12 cellular contexts compared by ENCODE assay signal in genomic region chr3:66493464-66494099, GRCh38. TPM values are rescaled to one million over a fixed set of nuclear protein-coding genes. Genes with fewer than 3 reads are reported as not detected.
A peak's percentile ranks its signal among the peaks of the same experiment; 100 is the strongest.
DNase-seq lines count a peak whose midpoint lies in the region; ATAC-seq and TF ChIP-seq lines count a peak whose summit lies in the region.
"Had no signal": no experiment of that assay in that cellular context is flagged by ENCODE, and none has a peak within 500 bp of the region (broad histone marks: within the 10 kb centered on the region; RNA-seq: fewer than 3 reads in every experiment).

No MANE protein-coding gene starts in this region.

- WGBS in HUES64: 57% methylated on average over 5 of the region's 5 CpGs
- 60 to 70% (median 67%) methylated on average over 5 of the region's 5 CpGs for WGBS in psoas muscle, 3 donors
- WGBS in ovary, 3 donors: 88 to 89% (median 89%) methylated on average over 5 of the region's 5 CpGs

- intact Hi-C loops in dorsolateral prefrontal cortex (cut with DNase I) (no loop called here), psoas muscle (cut with DNase I) (loop anchor here in 1 of 2 donors (5.0 kb wide), 1 partner anchor 41 kb away; no protein-coding TSS in a partner anchor), ovary (cut with DNase I) (loop anchor here in 1 of 4 donors (10.0 kb wide), 2 partner anchors 79 to 321 kb away; no protein-coding TSS in a partner anchor)

- no peaks in the 10 kb centered on the region for H3K27me3 ChIP-seq in CD8-positive, alpha-beta memory T cell (ENCODE audit: insufficient read depth, low read length, poor library complexity, severe bottlenecking)
- no peaks in the 10 kb centered on the region for H3K27me3 ChIP-seq in HUES64 (ENCODE audit: insufficient read depth, low read length)
- H3K27me3 ChIP-seq in dorsolateral prefrontal cortex: no peaks in the 10 kb centered on the region
- H3K27me3 ChIP-seq in psoas muscle (ENCODE audit: insufficient read depth in 3 of 3, low read length in 2 of 3): no peaks in the 10 kb centered on the region
- H3K27me3 ChIP-seq in ovary: no peaks in the 10 kb centered on the region

- no peaks in the 10 kb centered on the region for H3K9me3 ChIP-seq in CD8-positive, alpha-beta memory T cell (ENCODE audit: low read length)
- H3K9me3 ChIP-seq in HUES64 (ENCODE audit: insufficient read depth, low read depth, low read length) (no peaks in the 10 kb centered on the region), psoas muscle (no peaks in the 10 kb centered on the region), ovary (no peaks in the 10 kb centered on the region)

- H3K4me1 Mint-ChIP-seq in CD8-positive, alpha-beta memory T cell: peaks cover 91 to 100% (median 99%) of the 10 kb centered on the region in 3 donors
- H3K4me1 Mint-ChIP-seq in endothelial cell (ENCODE audit: unreplicated experiment): peaks cover 52% of the 10 kb centered on the region

- H3K27me3 Mint-ChIP-seq in CD8-positive, alpha-beta memory T cell: no peaks in the 10 kb centered on the region
- H3K27me3 Mint-ChIP-seq in endothelial cell (ENCODE audit: unreplicated experiment): no peaks in the 10 kb centered on the region

- H3K36me3 ChIP-seq in CD8-positive, alpha-beta memory T cell (ENCODE audit: insufficient read depth, low read length): no peaks in the 10 kb centered on the region
- no peaks in the 10 kb centered on the region for H3K36me3 ChIP-seq in HUES64 (ENCODE audit: insufficient read depth, low read length)
- no peaks in the 10 kb centered on the region for H3K36me3 ChIP-seq in psoas muscle (ENCODE audit: insufficient read depth in 1 of 2, low read depth in 1 of 2)
- no peaks in the 10 kb centered on the region for H3K36me3 ChIP-seq in ovary

- TF ChIP-seq EP300 in ovary (IDR thresholded peaks at IDR 0.05): no peak

- H3K4me3 Mint-ChIP-seq in CD8-positive, alpha-beta memory T cell: peak overlapping the region in 3 of 7 donors; percentile 30 to 63 (median 62)
- H3K4me3 Mint-ChIP-seq in endothelial cell (ENCODE audit: unreplicated experiment): no peak overlapping the region

- H3K9me3 Mint-ChIP-seq in CD8-positive, alpha-beta memory T cell: no peaks in the 10 kb centered on the region
- no peaks in the 10 kb centered on the region for H3K9me3 Mint-ChIP-seq in endothelial cell (ENCODE audit: unreplicated experiment)

- DNase-seq in CD8-positive, alpha-beta memory T cell: no peak
- DNase-seq in dorsolateral prefrontal cortex (no peak), psoas muscle (no peak), ovary (no peak), endothelial cell (ENCODE audit: low spot score) (no peak)
- DNase-seq: activated effector memory CD4-positive, alpha-beta T cell treated with anti-CD3 and anti-CD28 coated beads, Interleukin-2, amount 50 U/mL, for 16 hours; NCI-H526 treated with DMSO at 0.1 percent for 48 hours; Right ventricle myocardium superior; stimulated activated CD4-positive, alpha-beta T cell treated with anti-CD3 and anti-CD28 coated beads, Interleukin-4, amount 100 ng/mL, for 1 hour; stimulated activated naive CD4-positive, alpha-beta T cell treated with Interleukin-2 at 50 U/mL for 16 hours had no signal

- peak overlapping the region in 5 of 8 donors; percentile 13 to 61 (median 48) for H3K27ac Mint-ChIP-seq in CD8-positive, alpha-beta memory T cell
- no peak overlapping the region for H3K27ac Mint-ChIP-seq in endothelial cell (ENCODE audit: unreplicated experiment)

- TF ChIP-seq CTCF in dorsolateral prefrontal cortex (IDR thresholded peaks at IDR 0.05 in 54 of 56, conservative IDR thresholded peaks at IDR 0.05 in 2 of 56; ENCODE audit: low read depth in 1 of 56, partially characterized antibody in 56 of 56): no peak
- TF ChIP-seq CTCF in psoas muscle (IDR thresholded peaks at IDR 0.05): no peak
- no peak for TF ChIP-seq CTCF in ovary (IDR thresholded peaks at IDR 0.05)
- no peak for TF ChIP-seq CTCF in endothelial cell (IDR thresholded peaks at IDR 0.05; ENCODE audit: unreplicated experiment)

- no peak for ATAC-seq in psoas muscle
- ATAC-seq in HG03095 (IDR thresholded peaks at IDR 0.05; ENCODE audit: unreplicated experiment): no peak

- CTCF ChIA-PET in CD8-positive, alpha-beta memory T cell (lab: Charles Lee): interaction anchor here (1.4 kb wide), 2 partner anchors 12 to 86 kb away, joined by 3 to 5 read pairs; no protein-coding TSS in a partner anchor

- H3K4me1 ChIP-seq in CD8-positive, alpha-beta memory T cell (ENCODE audit: insufficient read depth, low read length): peaks cover 99% of the 10 kb centered on the region
- peaks cover 91% of the 10 kb centered on the region for H3K4me1 ChIP-seq in HUES64 (ENCODE audit: insufficient read depth, low read length)
- H3K4me1 ChIP-seq in psoas muscle: peaks cover 84% of the 10 kb centered on the region
- peaks cover 18% of the 10 kb centered on the region for H3K4me1 ChIP-seq in ovary (ENCODE audit: insufficient read depth)

- H3K9ac ChIP-seq in HUES64 (ENCODE audit: low read depth, low read length): no peak overlapping the region

- POLR2A ChIA-PET in CD8-positive, alpha-beta memory T cell (lab: Charles Lee): interaction anchor here (0.9 kb wide), 1 partner anchor 11 kb away, joined by 3 read pairs; no protein-coding TSS in a partner anchor

- no peak overlapping the region for H3K27ac ChIP-seq in CD8-positive, alpha-beta memory T cell (ENCODE audit: low read depth, low read length)
- H3K27ac ChIP-seq in HUES64 (ENCODE audit: low read depth, low read length) (no peak overlapping the region), dorsolateral prefrontal cortex (peak overlapping the region in 36 of 59 donors; percentile 13 to 98 (median 53)), psoas muscle (peak overlapping the region; percentile 17), ovary (no peak overlapping the region)

- no peak overlapping the region for H3K4me3 ChIP-seq in CD8-positive, alpha-beta memory T cell (ENCODE audit: low read length)
- H3K4me3 ChIP-seq in HUES64 (ENCODE audit: low read length): peak overlapping the region; percentile 95; the same call in 1 of the 2 replicates
- H3K4me3 ChIP-seq in dorsolateral prefrontal cortex: peak overlapping the region in 6 of 59 donors; percentile 7 to 88 (median 24)
- no peak overlapping the region for H3K4me3 ChIP-seq in psoas muscle
- no peak overlapping the region for H3K4me3 ChIP-seq in ovary

- TF ChIP-seq POLR2A in ovary (IDR thresholded peaks at IDR 0.05): no peak

- no peaks in the 10 kb centered on the region for H3K36me3 Mint-ChIP-seq in CD8-positive, alpha-beta memory T cell
- H3K36me3 Mint-ChIP-seq in endothelial cell (ENCODE audit: low read depth, unreplicated experiment): no peaks in the 10 kb centered on the region

RNA-seq across cellular contexts. Expression of gene LRIG1, which starts 7.2 kb away (rescaled TPM):
- total RNA-seq in CD8-positive, alpha-beta memory T cell: 10 to 100 TPM; 37.9 to 38.2 TPM
- polyA plus RNA-seq in CD8-positive, alpha-beta memory T cell: 47.9 TPM
- polyA plus RNA-seq in HUES64 (2013, experiment 1 of 2): 54.1 TPM
- 69.7 TPM for polyA plus RNA-seq in HUES64 (2013, experiment 2 of 2)
- total RNA-seq in dorsolateral prefrontal cortex (100 to 1,000 TPM in 86 of 120 experiments, 10 to 100 TPM in 34; 65.6 to 291 (median 118) TPM), psoas muscle (100 to 1,000 TPM in 1 of 4 donors, 10 to 100 TPM in 3; 41.1 to 119 (median 49.8) TPM), ovary (10 to 100 TPM; 29.1 to 60.4 (median 42.6) TPM), endothelial cell (ENCODE audit: unreplicated experiment) (25.1 TPM)
- polyA plus RNA-seq in psoas muscle (10 to 100 TPM in 2 of 3 donors, 1 to 10 TPM in 1; 9.8 to 29.4 (median 29.0) TPM), ovary (10 to 100 TPM; 34.8 to 64.8 TPM)

Comparison
In these comparisons a context has a peak if more than half of its experiments do, and no peak if none do; other contexts are left out.
1. H3K27ac ChIP-seq: peak in dorsolateral prefrontal cortex (36 of 59) and psoas muscle (single experiment); none in CD8-positive, alpha-beta memory T cell (single experiment), HUES64 (single experiment) and ovary (0 of 2).